1 cellular context compared by ENCODE assay signal in the genomic region with DNA sequence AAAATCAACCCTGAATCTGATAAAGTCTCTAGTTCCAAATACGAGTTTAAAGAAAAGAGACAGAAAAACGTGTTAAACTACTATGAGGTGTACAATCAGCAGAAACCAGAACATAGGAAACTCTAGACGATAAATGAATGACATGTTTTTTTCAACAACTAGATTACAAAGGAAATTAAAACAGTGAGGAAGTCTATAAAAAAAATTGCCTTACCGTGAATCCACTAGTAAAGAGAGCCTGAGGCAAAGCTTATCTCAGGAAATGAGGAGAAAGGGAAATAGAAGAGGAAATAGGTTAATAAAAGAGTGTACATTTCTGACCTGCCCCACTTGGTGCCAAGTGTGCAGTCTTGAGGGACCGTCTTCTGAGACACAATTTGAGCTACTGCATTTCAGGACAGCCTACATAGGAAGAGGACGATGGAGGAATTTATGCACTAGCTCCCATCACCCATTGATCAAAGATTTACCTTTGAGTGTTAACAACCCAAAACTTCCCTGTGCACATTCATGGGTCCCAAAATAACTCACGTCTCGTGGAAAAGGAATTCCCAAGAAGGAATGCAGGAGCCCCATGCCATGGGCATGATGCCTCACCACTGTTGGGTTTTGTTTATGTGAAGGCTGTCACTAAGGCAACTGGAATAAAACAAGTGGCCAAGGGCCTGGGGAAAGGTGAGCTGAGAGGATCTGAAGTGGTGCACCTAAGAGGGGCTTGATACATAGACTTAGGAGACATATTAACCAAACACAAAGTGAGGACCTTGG.
TF ChIP-seq lines count a peak whose summit lies in the region.

No MANE protein-coding gene starts in this region.

TF ChIP-seq in SK-N-SH treated with all-trans-retinoic acid at 6 μM for 48 hours, 23 proteins besides CTCF, POLR2A, EP300 and RAD21 (continued from another document):
- TF ChIP-seq ZNF8 (CRISPR knock-in tag; IDR thresholded peaks at IDR 0.05) (no peak), RARB (CRISPR knock-in tag; IDR thresholded peaks at IDR 0.05) (no peak), ESRRG (CRISPR knock-in tag; IDR thresholded peaks at IDR 0.05) (no peak), TSHZ2 (CRISPR knock-in tag; IDR thresholded peaks at IDR 0.05) (no peak), CSDC2 (CRISPR knock-in tag; IDR thresholded peaks at IDR 0.05) (no peak), ZC3H10 (CRISPR knock-in tag; IDR thresholded peaks at IDR 0.05) (no peak)
- TF ChIP-seq, protein P1, sequence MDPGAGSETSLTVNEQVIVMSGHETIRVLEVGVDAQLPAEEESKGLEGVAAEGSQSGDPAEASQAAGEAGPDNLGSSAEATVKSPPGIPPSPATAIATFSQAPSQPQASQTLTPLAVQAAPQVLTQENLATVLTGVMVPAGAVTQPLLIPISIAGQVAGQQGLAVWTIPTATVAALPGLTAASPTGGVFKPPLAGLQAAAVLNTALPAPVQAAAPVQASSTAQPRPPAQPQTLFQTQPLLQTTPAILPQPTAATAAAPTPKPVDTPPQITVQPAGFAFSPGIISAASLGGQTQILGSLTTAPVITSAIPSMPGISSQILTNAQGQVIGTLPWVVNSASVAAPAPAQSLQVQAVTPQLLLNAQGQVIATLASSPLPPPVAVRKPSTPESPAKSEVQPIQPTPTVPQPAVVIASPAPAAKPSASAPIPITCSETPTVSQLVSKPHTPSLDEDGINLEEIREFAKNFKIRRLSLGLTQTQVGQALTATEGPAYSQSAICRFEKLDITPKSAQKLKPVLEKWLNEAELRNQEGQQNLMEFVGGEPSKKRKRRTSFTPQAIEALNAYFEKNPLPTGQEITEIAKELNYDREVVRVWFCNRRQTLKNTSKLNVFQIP (CRISPR knock-in tag; IDR thresholded peaks at IDR 0.05; ENCODE audit: borderline replicate concordance, low read depth): no peak
